24 cellular contexts compared by ENCODE assay signal in the genomic region with DNA sequence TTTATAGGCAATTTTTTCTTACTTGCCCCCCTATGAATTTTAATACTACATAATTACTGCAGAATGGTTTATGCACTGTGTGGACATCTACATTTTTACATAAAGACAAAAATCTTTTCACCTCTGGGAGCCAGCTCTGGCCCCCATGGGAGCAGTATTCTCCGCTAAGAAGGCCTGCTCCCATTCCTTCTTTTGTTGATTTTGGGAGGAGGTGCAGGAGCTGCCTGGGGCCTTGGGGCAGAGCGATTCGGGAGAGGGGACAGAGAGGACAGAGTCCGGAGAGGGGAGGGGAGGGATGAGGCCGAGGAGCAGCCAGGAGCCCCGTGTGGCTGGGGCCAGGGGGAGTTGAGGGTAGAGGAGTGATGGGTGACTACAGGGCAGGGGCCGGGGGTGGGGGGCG.
DNase-seq lines count a peak whose midpoint lies in the region; ATAC-seq and TF ChIP-seq lines count a peak whose summit lies in the region.
"Had no signal": no experiment of that assay in that cellular context is flagged by ENCODE, and none has a peak within 500 bp of the region (broad histone marks: within the 10 kb centered on the region; RNA-seq: fewer than 3 reads in every experiment).

No MANE protein-coding gene starts in this region.

- no peaks in the 10 kb centered on the region for H3K27me3 ChIP-seq in BLaER1
- H3K27me3 ChIP-seq in HAP-1 (ENCODE audit: low read depth), result no peaks in the 10 kb centered on the region
- no peaks in the 10 kb centered on the region for H3K27me3 ChIP-seq in neural progenitor cell

- ATAC-seq in GM21390 (IDR thresholded peaks at IDR 0.05; ENCODE audit: unreplicated experiment) (no peak), GM18498 (IDR thresholded peaks at IDR 0.05; ENCODE audit: unreplicated experiment) (no peak)

- H3K79me2 ChIP-seq in neural progenitor cell (ENCODE audit: low read depth), result no peaks in the 10 kb centered on the region

- H4K20me1 ChIP-seq in BLaER1, result no peaks in the 10 kb centered on the region
- peaks cover 11% of the 10 kb centered on the region for H4K20me1 ChIP-seq in neural progenitor cell (ENCODE audit: low read depth)

- H3K4me2 ChIP-seq in BLaER1, result peak overlapping the region; percentile 70
- H3K4me2 ChIP-seq in neural progenitor cell, result peak overlapping the region; percentile 31
- H3K4me2 ChIP-seq: GM23338 had no signal

- H3K27ac Mint-ChIP-seq in neural progenitor cell, result peak overlapping the region; percentile 43
- H3K27ac Mint-ChIP-seq: CD8-positive, alpha-beta memory T cell; GM23338 had no signal

- H3K36me3 Mint-ChIP-seq in neural progenitor cell, result peaks cover 4% of the 10 kb centered on the region

- in situ Hi-C loops in HAP-1 (cut with MboI; ENCODE audit: low sequenced_read_pairs), result no loop called here

- peaks cover 3% of the 10 kb centered on the region for H3K9me3 Mint-ChIP-seq in neural progenitor cell
- H3K9me3 Mint-ChIP-seq: CD8-positive, alpha-beta memory T cell had no signal

- peaks cover 68% of the 10 kb centered on the region for H3K4me1 Mint-ChIP-seq in neural progenitor cell
- H3K4me1 Mint-ChIP-seq: CD8-positive, alpha-beta memory T cell had no signal

- no peak overlapping the region for H2AFZ ChIP-seq in neural progenitor cell (replicated peaks)

- H3K9ac ChIP-seq in BLaER1 (no peak overlapping the region), SK-N-MC (ENCODE audit: insufficient read length) (peak overlapping the region; percentile 59), neural progenitor cell (no peak overlapping the region)

- peaks cover 20% of the 10 kb centered on the region for H3F3A ChIP-seq in neural progenitor cell (ENCODE audit: low read depth)

- H3K36me3 ChIP-seq in BLaER1 (no peaks in the 10 kb centered on the region), HAP-1 (replicated peaks) (no peaks in the 10 kb centered on the region), SK-N-MC (ENCODE audit: insufficient read depth, low read length) (no peaks in the 10 kb centered on the region), neural progenitor cell (no peaks in the 10 kb centered on the region)

- H3K4me1 ChIP-seq in BLaER1, result peaks cover 32% of the 10 kb centered on the region
- H3K4me1 ChIP-seq in HAP-1, result peaks cover 25% of the 10 kb centered on the region
- H3K4me1 ChIP-seq in neural progenitor cell, result peaks cover 44% of the 10 kb centered on the region

- H3K4me3 ChIP-seq in BLaER1, result no peak overlapping the region
- H3K4me3 ChIP-seq in HAP-1, result no peak overlapping the region
- peak overlapping the region; percentile 74 for H3K4me3 ChIP-seq in SK-N-MC
- no peak overlapping the region for H3K4me3 ChIP-seq in neural progenitor cell
- H3K4me3 ChIP-seq: GM23338 had no signal

- DNase-seq in HAP-1 (ENCODE audit: low spot score in 2 of 2) (peak; percentile 83 to 93), SK-N-MC (ENCODE audit: low read depth, low spot score) (no peak), neural progenitor cell (ENCODE audit: low spot score) (peak; percentile 15), SKM-1 (lab: John Stamatoyannopoulos, UW; ENCODE audit: unreplicated experiment) (no peak)
- DNase-seq: AML-193; CD8-positive, alpha-beta memory T cell; DMS79 treated with DMSO at 0.1 percent for 48 hours; HCEC 1CT; Karpas-422; NCI-H1092 treated with DMSO at 0.1 percent for 48 hours; NCI-H1436; NCI-H187 treated with DMSO at 0.1 percent for 48 hours; NCI-H2171 treated with DMSO at 0.1 percent for 48 hours; NCI-H345; NCI-H524; NCI-H82; NK-92 treated with Interleukin-12 subunit alpha and Interleukin-12 subunit beta, amount 100 ng/mL, for 24 hours; SHP77 had no signal

- TF ChIP-seq CTCF in neural progenitor cell (IDR thresholded peaks at IDR 0.05), result no peak

- peak overlapping the region; percentile 60 for H3K4me3 Mint-ChIP-seq in neural progenitor cell
- H3K4me3 Mint-ChIP-seq: CD8-positive, alpha-beta memory T cell; GM23338 had no signal

- H3K27ac ChIP-seq in BLaER1 (0 out of 2 replicates have a peak overlapping the region, but pooled peaks have one; percentile 9), SK-N-MC (peak overlapping the region; percentile 98), neural progenitor cell (no peak overlapping the region)
- H3K27ac ChIP-seq: C4-2B, RWPE1 had no signal

- no peaks in the 10 kb centered on the region for H3K9me3 ChIP-seq in BLaER1
- H3K9me3 ChIP-seq in HAP-1, result no peaks in the 10 kb centered on the region
- H3K9me3 ChIP-seq in SK-N-MC (ENCODE audit: low read depth, low read length), result no peaks in the 10 kb centered on the region
- no peaks in the 10 kb centered on the region for H3K9me3 ChIP-seq in neural progenitor cell (ENCODE audit: low read depth)

- peaks cover 22% of the 10 kb centered on the region for H3K27me3 Mint-ChIP-seq in neural progenitor cell (ENCODE audit: insufficient read depth, low read depth)

Comparison
In these comparisons a context has a peak if more than half of its experiments do, and no peak if none do; other contexts are left out.
1. DNase-seq: peak in HAP-1 (2 of 2) and neural progenitor cell (single experiment); none in SK-N-MC (single experiment) and SKM-1 (single experiment).